Comparison of ENCODE assay signal across 20 cellular contexts in the genomic region with DNA sequence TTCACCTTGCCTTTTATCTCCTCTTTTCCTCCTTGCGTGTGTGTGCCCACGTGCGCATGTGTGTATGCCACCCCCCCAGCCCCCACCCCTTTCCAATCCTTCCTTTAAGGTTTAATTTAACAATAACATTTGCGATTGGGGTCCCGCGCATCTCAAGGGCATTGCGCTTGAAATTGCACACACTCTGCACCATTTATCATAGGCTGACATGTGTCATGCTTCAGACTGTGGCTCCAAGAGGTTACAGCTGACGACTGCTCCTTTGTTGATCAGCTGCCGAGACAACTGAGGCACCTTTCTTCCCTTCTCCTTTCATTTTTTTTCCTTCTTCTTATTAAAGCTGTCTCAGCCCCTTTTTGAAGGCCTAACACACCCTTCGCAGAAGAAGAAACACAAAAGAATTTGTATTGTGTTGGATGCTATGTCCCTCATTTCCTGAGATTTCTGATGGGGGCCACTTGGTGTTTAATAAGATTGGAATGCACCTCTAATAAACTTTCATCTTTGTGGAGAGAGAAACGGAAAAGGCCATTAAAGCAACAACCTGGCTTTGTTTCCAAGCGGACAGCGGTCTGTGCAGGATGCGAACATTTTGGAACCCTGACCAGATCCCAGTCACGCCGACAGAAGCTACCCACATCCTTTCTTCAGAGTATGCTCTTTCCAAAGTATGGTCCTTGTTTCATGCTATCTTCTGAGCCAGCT.
A peak's percentile ranks its signal among the peaks of the same experiment; 100 is the strongest.
DNase-seq lines count a peak whose midpoint lies in the region; FAIRE-seq and TF ChIP-seq lines count a peak whose summit lies in the region.
"Had no signal": no experiment of that assay in that cellular context is flagged by ENCODE, and none has a peak within 500 bp of the region (broad histone marks: within the 10 kb centered on the region; RNA-seq: fewer than 3 reads in every experiment).

No MANE protein-coding gene starts in this region.

- FAIRE-seq in endothelial cell of umbilical vein (lab: Jason Lieb, UNC), result peak; percentile 92
- FAIRE-seq: G401.6, GM12892, GM19239, H54 had no signal

- no TSS peak for BruUV-seq in endothelial cell of umbilical vein (replicated peaks; lab: Mats Ljungman, UMichigan)

- peak overlapping the region; percentile 48 for H3K4me2 ChIP-seq in endothelial cell of umbilical vein (ENCODE audit: insufficient read depth, low read length)

- H3K4me3 ChIP-seq in endothelial cell of umbilical vein (replicated peaks in 1 of 3; ENCODE audit: insufficient read depth in 1 of 3, low read depth in 1 of 3, low read length in 3 of 3) (peak overlapping the region in 1 of 3 experiments; percentile 11), breast epithelium (no peak overlapping the region), esophagus squamous epithelium (no peak overlapping the region)
- H3K4me3 ChIP-seq: HAP-1 had no signal

- H3K27me3 ChIP-seq in endothelial cell of umbilical vein (ENCODE audit: control insufficient read depth in 2 of 2, insufficient read depth in 2 of 2, low read length in 2 of 2) (no peaks in the 10 kb centered on the region), breast epithelium (no peaks in the 10 kb centered on the region), esophagus squamous epithelium (no peaks in the 10 kb centered on the region)

- no peaks in the 10 kb centered on the region for H3K9me1 ChIP-seq in endothelial cell of umbilical vein (replicated peaks; ENCODE audit: control insufficient read depth, extremely low read depth, insufficient read depth, low read length)

- H3K79me2 ChIP-seq in endothelial cell of umbilical vein (ENCODE audit: control insufficient read depth, insufficient read depth, low read length), result no peaks in the 10 kb centered on the region

- POLR2A ChIA-PET in endothelial cell of umbilical vein (lab: Charles Lee), result no interaction called here

- H3K36me3 ChIP-seq in endothelial cell of umbilical vein (ENCODE audit: control insufficient read depth in 2 of 2, extremely low read depth in 1 of 2, insufficient read depth in 2 of 2, low read length in 2 of 2) (no peaks in the 10 kb centered on the region), breast epithelium (no peaks in the 10 kb centered on the region), esophagus squamous epithelium (no peaks in the 10 kb centered on the region)
- H3K36me3 ChIP-seq: HAP-1 had no signal

- H4K20me1 ChIP-seq in endothelial cell of umbilical vein (replicated peaks; ENCODE audit: control insufficient read depth, extremely low read depth, insufficient read depth, low read length), result no peaks in the 10 kb centered on the region

- peak overlapping the region; percentile 94 for H3K27ac ChIP-seq in endothelial cell of umbilical vein (ENCODE audit: insufficient read depth, low read depth, low read length)
- H3K27ac ChIP-seq in breast epithelium, result no peak overlapping the region
- no peak overlapping the region for H3K27ac ChIP-seq in esophagus squamous epithelium

- intact Hi-C loops in endothelial cell of umbilical vein (cut with micrococcal nuclease), result loop anchor here (1.0 to 10.0 kb wide), 8 partner anchors 17 to 551 kb away; no protein-coding TSS in a partner anchor
- intact Hi-C loops in breast epithelium (cut with DNase I; ENCODE audit: low total_unique reads), result no loop called here
- intact Hi-C loops in esophagus squamous epithelium (cut with DNase I), result no loop called here

- dilution Hi-C loops in endothelial cell of umbilical vein (cut with MboI; ENCODE audit: extremely low pct_ligation_motif_present, low sequenced_read_pairs), result no loop called here

- TF ChIP-seq CTCF in endothelial cell of umbilical vein (IDR thresholded peaks at IDR 0.05; ENCODE audit: extremely low read depth in 1 of 2, insufficient read depth in 1 of 2, low read depth in 1 of 2, low read length in 2 of 2) (no peak), breast epithelium (IDR thresholded peaks at IDR 0.05) (no peak), esophagus squamous epithelium (IDR thresholded peaks at IDR 0.05) (no peak)

- TF ChIP-seq POLR2A in endothelial cell of umbilical vein (IDR thresholded peaks at IDR 0.05; ENCODE audit: low read depth, low read length) (peak; percentile 59), breast epithelium (IDR thresholded peaks at IDR 0.05) (no peak), esophagus squamous epithelium (IDR thresholded peaks at IDR 0.05) (no peak)

- H2AFZ ChIP-seq in endothelial cell of umbilical vein (ENCODE audit: low read depth, low read length), result peak overlapping the region; percentile 37

- no peaks in the 10 kb centered on the region for H3K9me3 ChIP-seq in endothelial cell of umbilical vein (replicated peaks; ENCODE audit: control insufficient read depth, insufficient read depth, low read length)
- no peaks in the 10 kb centered on the region for H3K9me3 ChIP-seq in breast epithelium
- no peaks in the 10 kb centered on the region for H3K9me3 ChIP-seq in esophagus squamous epithelium
- H3K9me3 ChIP-seq: HAP-1 had no signal

- 81 to 85% methylated on average over 16 of the region's 16 CpGs for WGBS in esophagus squamous epithelium, 2 donors

- peaks cover 44% of the 10 kb centered on the region for H3K4me1 ChIP-seq in endothelial cell of umbilical vein (ENCODE audit: control insufficient read depth, extremely low read depth, insufficient read depth, low read length)
- no peaks in the 10 kb centered on the region for H3K4me1 ChIP-seq in breast epithelium
- H3K4me1 ChIP-seq in esophagus squamous epithelium, result peaks cover 0 to 4% (median 0%) of the 10 kb centered on the region in 3 donors
- H3K4me1 ChIP-seq: HAP-1 had no signal

- DNase-seq in Daoy (ENCODE audit: low read depth) (peak; percentile 39), endothelial cell of umbilical vein (ENCODE audit: low read depth, low spot score) (peak; percentile 82), pulmonary artery endothelial cell (ENCODE audit: low read depth, low spot score) (peak; percentile 20), breast epithelium (ENCODE audit: low spot score in 2 of 2) (no peak), esophagus squamous epithelium (lab: John Stamatoyannopoulos, UW) (no peak), NCI-H2171 (lab: John Stamatoyannopoulos, UW) (no peak)
- DNase-seq: 8988T; C1 segment of cervical spinal cord; Calu3; CD4-positive, alpha-beta memory T cell; COR-L47; DMS53; DMS79 treated with DMSO at 0.1 percent for 48 hours; GOT3; HFFc6 had no signal

- CTCF ChIA-PET in endothelial cell of umbilical vein (lab: Charles Lee), result interaction anchor here (0.6 to 2.1 kb wide), 9 partner anchors 15 to 144 kb away, joined by 3 to 8 read pairs (median 4); no protein-coding TSS in a partner anchor

- peak overlapping the region; percentile 61 for H3K9ac ChIP-seq in endothelial cell of umbilical vein (replicated peaks; ENCODE audit: extremely low read depth, insufficient read depth, low read length)

TF ChIP-seq in endothelial cell of umbilical vein, 7 proteins besides CTCF, POLR2A, EP300 and RAD21:
- TF ChIP-seq POLR2AphosphoS5 (IDR thresholded peaks at IDR 0.05; ENCODE audit: insufficient read depth, low read depth, low read length) (peak; percentile 68), MYC (IDR thresholded peaks at IDR 0.05; ENCODE audit: low read depth, low read length) (no peak), JUN (IDR thresholded peaks at IDR 0.05; ENCODE audit: borderline replicate concordance, insufficient read depth, insufficient read length, low read depth) (peak; percentile 81), EZH2 (IDR thresholded peaks at IDR 0.05; ENCODE audit: borderline replicate concordance, low read depth, low read length, severe bottlenecking) (no peak), FOS (IDR thresholded peaks at IDR 0.05; ENCODE audit: borderline replicate concordance, insufficient read depth, low read length) (peak; percentile 48), GATA2 (IDR thresholded peaks at IDR 0.05; ENCODE audit: insufficient read depth, insufficient read length, low read depth, low read length) (peak; percentile 53)
- TF ChIP-seq, protein P1, sequence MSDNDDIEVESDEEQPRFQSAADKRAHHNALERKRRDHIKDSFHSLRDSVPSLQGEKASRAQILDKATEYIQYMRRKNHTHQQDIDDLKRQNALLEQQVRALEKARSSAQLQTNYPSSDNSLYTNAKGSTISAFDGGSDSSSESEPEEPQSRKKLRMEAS (IDR thresholded peaks at IDR 0.05; ENCODE audit: insufficient read depth, insufficient read length), result no peak
TF ChIP-seq in endothelial cell of umbilical vein: peak in this region for 4.

Comparison
In these comparisons a context has a peak if more than half of its experiments do, and no peak if none do; other contexts are left out.
1. DNase-seq: peak in Daoy (single experiment), endothelial cell of umbilical vein (single experiment) and pulmonary artery endothelial cell (single experiment); none in breast epithelium (0 of 2), esophagus squamous epithelium (single experiment) and NCI-H2171 (single experiment).